1 cellular context compared by ENCODE assay signal in genomic region chr11:45147017-45147728, GRCh38.
A peak's percentile ranks its signal among the peaks of the same experiment; 100 is the strongest.
TF ChIP-seq lines count a peak whose summit lies in the region.

No MANE protein-coding gene starts in this region.

TF ChIP-seq in GM12878, 131 proteins besides CTCF, POLR2A, EP300 and RAD21 (continued from another document):
- TF ChIP-seq, protein P1, sequence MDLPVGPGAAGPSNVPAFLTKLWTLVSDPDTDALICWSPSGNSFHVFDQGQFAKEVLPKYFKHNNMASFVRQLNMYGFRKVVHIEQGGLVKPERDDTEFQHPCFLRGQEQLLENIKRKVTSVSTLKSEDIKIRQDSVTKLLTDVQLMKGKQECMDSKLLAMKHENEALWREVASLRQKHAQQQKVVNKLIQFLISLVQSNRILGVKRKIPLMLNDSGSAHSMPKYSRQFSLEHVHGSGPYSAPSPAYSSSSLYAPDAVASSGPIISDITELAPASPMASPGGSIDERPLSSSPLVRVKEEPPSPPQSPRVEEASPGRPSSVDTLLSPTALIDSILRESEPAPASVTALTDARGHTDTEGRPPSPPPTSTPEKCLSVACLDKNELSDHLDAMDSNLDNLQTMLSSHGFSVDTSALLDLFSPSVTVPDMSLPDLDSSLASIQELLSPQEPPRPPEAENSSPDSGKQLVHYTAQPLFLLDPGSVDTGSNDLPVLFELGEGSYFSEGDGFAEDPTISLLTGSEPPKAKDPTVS (IDR thresholded peaks at IDR 0.05; ENCODE audit: low read depth, low read length), result no peak
- TF ChIP-seq HDAC2 (IDR thresholded peaks at IDR 0.05) (no peak), YBX1 (IDR thresholded peaks at IDR 0.05) (no peak), SUZ12 (IDR thresholded peaks at IDR 0.05; ENCODE audit: unreplicated experiment) (no peak), RB1 (IDR thresholded peaks at IDR 0.05; ENCODE audit: borderline replicate concordance) (0 out of 2 replicates have a peak, but pooled peaks have one; percentile 53), MYB (IDR thresholded peaks at IDR 0.05; ENCODE audit: borderline replicate concordance, low read depth, low read length) (no peak), CHD1 (IDR thresholded peaks at IDR 0.05; ENCODE audit: low read depth, low read length) (no peak), GATAD2B (conservative IDR thresholded peaks at IDR 0.05; ENCODE audit: low read depth) (peak; percentile 68), ZNF217 (IDR thresholded peaks at IDR 0.05) (no peak), PAX8 (IDR thresholded peaks at IDR 0.05) (no peak), PML (IDR thresholded peaks at IDR 0.05; ENCODE audit: low read length) (no peak), FOS (IDR thresholded peaks at IDR 0.05; ENCODE audit: borderline replicate concordance, extremely low read depth, insufficient read length) (peak; percentile 23), ZNF384 (IDR thresholded peaks at IDR 0.05; ENCODE audit: borderline replicate concordance, low read depth, low read length) (no peak), TBL1XR1 (IDR thresholded peaks at IDR 0.05; ENCODE audit: low read depth, low read length) (no peak), NRF1 (conservative IDR thresholded peaks at IDR 0.05; ENCODE audit: low read depth, low read length) (no peak), POU2F2 (IDR thresholded peaks at IDR 0.05; ENCODE audit: borderline replicate concordance, low read depth, low read length) (no peak), CBFB (IDR thresholded peaks at IDR 0.05; ENCODE audit: low read depth) (no peak), RCOR1 (conservative IDR thresholded peaks at IDR 0.05; ENCODE audit: low read depth, low read length) (no peak), ETV6 (conservative IDR thresholded peaks at IDR 0.05 in 1 of 2, IDR thresholded peaks at IDR 0.05 in 1 of 2; ENCODE audit: borderline replicate concordance in 1 of 2, low read depth in 1 of 2) (no peak)
- TF ChIP-seq, protein P2, sequence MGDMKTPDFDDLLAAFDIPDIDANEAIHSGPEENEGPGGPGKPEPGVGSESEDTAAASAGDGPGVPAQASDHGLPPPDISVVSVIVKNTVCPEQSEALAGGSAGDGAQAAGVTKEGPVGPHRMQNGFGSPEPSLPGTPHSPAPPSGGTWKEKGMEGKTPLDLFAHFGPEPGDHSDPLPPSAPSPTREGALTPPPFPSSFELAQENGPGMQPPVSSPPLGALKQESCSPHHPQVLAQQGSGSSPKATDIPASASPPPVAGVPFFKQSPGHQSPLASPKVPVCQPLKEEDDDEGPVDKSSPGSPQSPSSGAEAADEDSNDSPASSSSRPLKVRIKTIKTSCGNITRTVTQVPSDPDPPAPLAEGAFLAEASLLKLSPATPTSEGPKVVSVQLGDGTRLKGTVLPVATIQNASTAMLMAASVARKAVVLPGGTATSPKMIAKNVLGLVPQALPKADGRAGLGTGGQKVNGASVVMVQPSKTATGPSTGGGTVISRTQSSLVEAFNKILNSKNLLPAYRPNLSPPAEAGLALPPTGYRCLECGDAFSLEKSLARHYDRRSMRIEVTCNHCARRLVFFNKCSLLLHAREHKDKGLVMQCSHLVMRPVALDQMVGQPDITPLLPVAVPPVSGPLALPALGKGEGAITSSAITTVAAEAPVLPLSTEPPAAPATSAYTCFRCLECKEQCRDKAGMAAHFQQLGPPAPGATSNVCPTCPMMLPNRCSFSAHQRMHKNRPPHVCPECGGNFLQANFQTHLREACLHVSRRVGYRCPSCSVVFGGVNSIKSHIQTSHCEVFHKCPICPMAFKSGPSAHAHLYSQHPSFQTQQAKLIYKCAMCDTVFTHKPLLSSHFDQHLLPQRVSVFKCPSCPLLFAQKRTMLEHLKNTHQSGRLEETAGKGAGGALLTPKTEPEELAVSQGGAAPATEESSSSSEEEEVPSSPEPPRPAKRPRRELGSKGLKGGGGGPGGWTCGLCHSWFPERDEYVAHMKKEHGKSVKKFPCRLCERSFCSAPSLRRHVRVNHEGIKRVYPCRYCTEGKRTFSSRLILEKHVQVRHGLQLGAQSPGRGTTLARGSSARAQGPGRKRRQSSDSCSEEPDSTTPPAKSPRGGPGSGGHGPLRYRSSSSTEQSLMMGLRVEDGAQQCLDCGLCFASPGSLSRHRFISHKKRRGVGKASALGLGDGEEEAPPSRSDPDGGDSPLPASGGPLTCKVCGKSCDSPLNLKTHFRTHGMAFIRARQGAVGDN (IDR thresholded peaks at IDR 0.05), result peak; percentile 37; the same call in 1 of the 2 replicates
- TF ChIP-seq, protein P3, sequence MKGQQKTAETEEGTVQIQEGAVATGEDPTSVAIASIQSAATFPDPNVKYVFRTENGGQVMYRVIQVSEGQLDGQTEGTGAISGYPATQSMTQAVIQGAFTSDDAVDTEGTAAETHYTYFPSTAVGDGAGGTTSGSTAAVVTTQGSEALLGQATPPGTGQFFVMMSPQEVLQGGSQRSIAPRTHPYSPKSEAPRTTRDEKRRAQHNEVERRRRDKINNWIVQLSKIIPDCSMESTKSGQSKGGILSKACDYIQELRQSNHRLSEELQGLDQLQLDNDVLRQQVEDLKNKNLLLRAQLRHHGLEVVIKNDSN (IDR thresholded peaks at IDR 0.05; ENCODE audit: borderline replicate concordance, extremely low read length, insufficient read depth, low read depth, low read length), result no peak
- TF ChIP-seq, protein P4, sequence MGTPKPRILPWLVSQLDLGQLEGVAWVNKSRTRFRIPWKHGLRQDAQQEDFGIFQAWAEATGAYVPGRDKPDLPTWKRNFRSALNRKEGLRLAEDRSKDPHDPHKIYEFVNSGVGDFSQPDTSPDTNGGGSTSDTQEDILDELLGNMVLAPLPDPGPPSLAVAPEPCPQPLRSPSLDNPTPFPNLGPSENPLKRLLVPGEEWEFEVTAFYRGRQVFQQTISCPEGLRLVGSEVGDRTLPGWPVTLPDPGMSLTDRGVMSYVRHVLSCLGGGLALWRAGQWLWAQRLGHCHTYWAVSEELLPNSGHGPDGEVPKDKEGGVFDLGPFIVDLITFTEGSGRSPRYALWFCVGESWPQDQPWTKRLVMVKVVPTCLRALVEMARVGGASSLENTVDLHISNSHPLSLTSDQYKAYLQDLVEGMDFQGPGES (IDR thresholded peaks at IDR 0.05), result peak; percentile 78
